In the genomic region with DNA sequence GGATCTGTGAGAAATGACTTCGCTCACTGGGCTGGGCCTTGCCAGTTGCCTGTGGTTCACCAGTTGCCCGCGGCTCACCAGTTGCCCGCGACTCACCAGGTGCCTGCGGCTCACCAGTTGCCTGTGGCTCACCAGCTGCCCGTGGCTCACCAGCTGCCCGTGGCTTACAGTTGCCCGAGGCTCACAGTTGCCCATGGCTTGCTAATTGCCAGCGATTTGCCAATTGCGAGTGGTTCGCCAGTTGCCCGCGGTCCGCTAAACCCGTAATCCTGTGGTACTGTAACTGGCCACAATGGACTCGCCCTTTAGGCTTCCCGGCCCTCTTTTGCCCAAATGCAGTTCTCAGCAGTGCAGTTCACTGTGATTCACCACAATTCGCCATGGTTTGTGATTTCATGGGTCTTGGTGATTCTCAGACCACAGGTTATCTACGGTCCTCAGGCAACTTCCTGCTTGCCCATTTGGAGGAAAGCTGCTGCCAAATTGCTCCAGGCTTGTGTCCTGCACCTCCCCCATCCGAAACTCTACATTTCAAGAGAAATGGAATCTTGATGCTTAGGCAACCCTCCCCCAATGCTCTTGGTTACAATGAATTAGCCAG, we compare ENCODE assay signal across 18 cellular contexts. TPM values are rescaled to one million over a fixed set of nuclear protein-coding genes. Genes with fewer than 3 reads are reported as not detected.
DNase-seq lines count a peak whose midpoint lies in the region; ATAC-seq and TF ChIP-seq lines count a peak whose summit lies in the region.
"Had no signal": no experiment of that assay in that cellular context is flagged by ENCODE, and none has a peak within 500 bp of the region (broad histone marks: within the 10 kb centered on the region; RNA-seq: fewer than 3 reads in every experiment).

No MANE protein-coding gene starts in this region.

- H3K27ac ChIP-seq in upper lobe of right lung: no peak overlapping the region
- H3K27ac ChIP-seq: dorsolateral prefrontal cortex, thyroid gland had no signal

- H3K36me3 Mint-ChIP-seq in activated T-helper 1 cell treated with anti-CD3 and anti-CD28 coated beads, Interleukin-12 subunit alpha, Interleukin-12 subunit beta, Interleukin-2, Interleukin-4 antibody, amounts not matched to agents 30 ng/mL and 10 ng/mL and 1 ng/mL, durations not matched to agents 14 hours and 24 hours and 36 hours (ENCODE audit: low read depth): no peaks in the 10 kb centered on the region
- H3K36me3 Mint-ChIP-seq: activated naive CD8-positive, alpha-beta T cell treated with anti-CD3 and anti-CD28 coated beads, Interleukin-2, amount 10 ng/mL, durations not matched to agents 7 days and 5 days; memory B cell; stimulated activated memory B cell treated with anti-CD40 and anti-IgM and Interleukin-4, amounts not matched to agents 10 μg/mL and 1 μg/mL and 100 μg/mL, for 72 hours had no signal

- no peaks in the 10 kb centered on the region for H3K36me3 ChIP-seq in upper lobe of right lung
- H3K36me3 ChIP-seq: thyroid gland had no signal

- in situ Hi-C loops in astrocyte of the cerebellum (cut with HindIII; ENCODE audit: low sequenced_read_pairs): no loop called here

- no peaks in the 10 kb centered on the region for H3K4me1 Mint-ChIP-seq in activated T-helper 1 cell treated with anti-CD3 and anti-CD28 coated beads, Interleukin-12 subunit alpha, Interleukin-12 subunit beta, Interleukin-2, Interleukin-4 antibody, amounts not matched to agents 30 ng/mL and 10 ng/mL and 1 ng/mL, durations not matched to agents 14 hours and 24 hours and 36 hours (ENCODE audit: low read depth)
- H3K4me1 Mint-ChIP-seq: activated naive CD8-positive, alpha-beta T cell treated with anti-CD3 and anti-CD28 coated beads, Interleukin-2, amount 10 ng/mL, durations not matched to agents 7 days and 5 days; memory B cell; stimulated activated memory B cell treated with anti-CD40 and anti-IgM and Interleukin-4, amounts not matched to agents 10 μg/mL and 1 μg/mL and 100 μg/mL, for 72 hours had no signal

- H3K9me3 ChIP-seq in upper lobe of right lung: no peaks in the 10 kb centered on the region
- H3K9me3 ChIP-seq: thyroid gland had no signal

- no peak overlapping the region for H3K27ac Mint-ChIP-seq in activated T-helper 1 cell treated with anti-CD3 and anti-CD28 coated beads, Interleukin-12 subunit alpha, Interleukin-12 subunit beta, Interleukin-2, Interleukin-4 antibody, amounts not matched to agents 30 ng/mL and 10 ng/mL and 1 ng/mL, durations not matched to agents 14 hours and 24 hours and 36 hours
- H3K27ac Mint-ChIP-seq: activated naive CD8-positive, alpha-beta T cell treated with anti-CD3 and anti-CD28 coated beads, Interleukin-2, amount 10 ng/mL, durations not matched to agents 7 days and 5 days; activated T-cell treated with anti-CD3 and anti-CD28 coated beads, Interleukin-2, amount 50 U/mL, for 72 hours; memory B cell; nephron progenitor cell; stimulated activated memory B cell treated with anti-CD40 and anti-IgM and Interleukin-4, amounts not matched to agents 10 μg/mL and 1 μg/mL and 100 μg/mL, for 72 hours had no signal

- H3K27me3 Mint-ChIP-seq in activated T-helper 1 cell treated with anti-CD3 and anti-CD28 coated beads, Interleukin-12 subunit alpha, Interleukin-12 subunit beta, Interleukin-2, Interleukin-4 antibody, amounts not matched to agents 30 ng/mL and 10 ng/mL and 1 ng/mL, durations not matched to agents 14 hours and 24 hours and 36 hours (ENCODE audit: insufficient read depth): peaks cover 3% of the 10 kb centered on the region

- ATAC-seq in upper lobe of right lung: no peak
- no peak for ATAC-seq in GM19397 (IDR thresholded peaks at IDR 0.05; ENCODE audit: unreplicated experiment)
- ATAC-seq: activated T-cell treated with anti-CD3 and anti-CD28 coated beads, Interleukin-2, amount 50 U/mL, for 72 hours; stimulated activated memory B cell treated with anti-CD40 and anti-IgM and Interleukin-4, amounts not matched to agents 10 μg/mL and 1 μg/mL and 100 μg/mL, for 72 hours had no signal

- H3K27me3 ChIP-seq in upper lobe of right lung: peaks cover 12% of the 10 kb centered on the region
- H3K27me3 ChIP-seq: thyroid gland had no signal

- no peak overlapping the region for H3K4me3 Mint-ChIP-seq in activated T-helper 1 cell treated with anti-CD3 and anti-CD28 coated beads, Interleukin-12 subunit alpha, Interleukin-12 subunit beta, Interleukin-2, Interleukin-4 antibody, amounts not matched to agents 30 ng/mL and 10 ng/mL and 1 ng/mL, durations not matched to agents 14 hours and 24 hours and 36 hours
- H3K4me3 Mint-ChIP-seq: activated naive CD8-positive, alpha-beta T cell treated with anti-CD3 and anti-CD28 coated beads, Interleukin-2, amount 10 ng/mL, durations not matched to agents 7 days and 5 days; activated T-cell treated with anti-CD3 and anti-CD28 coated beads, Interleukin-2, amount 50 U/mL, for 72 hours; memory B cell; nephron progenitor cell; stimulated activated memory B cell treated with anti-CD40 and anti-IgM and Interleukin-4, amounts not matched to agents 10 μg/mL and 1 μg/mL and 100 μg/mL, for 72 hours had no signal

- H3K9me3 Mint-ChIP-seq in activated T-helper 1 cell treated with anti-CD3 and anti-CD28 coated beads, Interleukin-12 subunit alpha, Interleukin-12 subunit beta, Interleukin-2, Interleukin-4 antibody, amounts not matched to agents 30 ng/mL and 10 ng/mL and 1 ng/mL, durations not matched to agents 14 hours and 24 hours and 36 hours: peaks cover 21% of the 10 kb centered on the region
- H3K9me3 Mint-ChIP-seq: memory B cell; stimulated activated memory B cell treated with anti-CD40 and anti-IgM and Interleukin-4, amounts not matched to agents 10 μg/mL and 1 μg/mL and 100 μg/mL, for 72 hours had no signal

- H3K4me3 ChIP-seq in GM12864 (ENCODE audit: low read depth, low read length): no peak overlapping the region
- H3K4me3 ChIP-seq in astrocyte of the cerebellum (ENCODE audit: low read depth, low read length): no peak overlapping the region
- no peak overlapping the region for H3K4me3 ChIP-seq in upper lobe of right lung
- H3K4me3 ChIP-seq: dorsolateral prefrontal cortex, thyroid gland had no signal

- TF ChIP-seq CTCF in GM12864 (IDR thresholded peaks at IDR 0.05; ENCODE audit: low read depth, low read length, missing control alignments) (no peak), astrocyte of the cerebellum (IDR thresholded peaks at IDR 0.05; ENCODE audit: low read depth, low read length, missing control alignments) (no peak), upper lobe of right lung (IDR thresholded peaks at IDR 0.05) (no peak)

- peak; percentile 0 for DNase-seq in GM12864 (ENCODE audit: low read depth)
- peak; percentile 64 for DNase-seq in MV-4-11 (lab: John Stamatoyannopoulos, UW)
- peak; percentile 85 for DNase-seq in astrocyte of the cerebellum (ENCODE audit: low read depth)
- peak; percentile 43 for DNase-seq in renal cortical epithelial cell (ENCODE audit: low read depth)
- DNase-seq in activated T-helper 1 cell treated with anti-CD3 and anti-CD28 coated beads, Interleukin-12 subunit alpha, Interleukin-12 subunit beta, Interleukin-2, Interleukin-4 antibody, amounts not matched to agents 30 ng/mL and 10 ng/mL and 1 ng/mL, durations not matched to agents 14 hours and 24 hours and 36 hours (ENCODE audit: low spot score): no peak
- no peak for DNase-seq in upper lobe of right lung
- DNase-seq: activated naive CD8-positive, alpha-beta T cell treated with anti-CD3 and anti-CD28 coated beads, Interleukin-2, amount 10 ng/mL, durations not matched to agents 7 days and 5 days; activated T-cell treated with anti-CD3 and anti-CD28 coated beads, Interleukin-2, amount 50 U/mL, for 72 hours; DMS 273 treated with DMSO at 0.1 percent for 48 hours; dorsolateral prefrontal cortex; glutamatergic neuron; NCI-H82; nephron progenitor cell; stimulated activated CD4-positive, alpha-beta T cell treated with anti-CD3 and anti-CD28 coated beads, Interleukin-12 subunit alpha, Interleukin-12 subunit beta, amount 100 ng/mL, for 4 hours; thyroid gland had no signal

- intact Hi-C loops in activated T-helper 1 cell treated with anti-CD3 and anti-CD28 coated beads, Interleukin-12 subunit alpha, Interleukin-12 subunit beta, Interleukin-2, Interleukin-4 antibody, amounts not matched to agents 30 ng/mL and 10 ng/mL and 1 ng/mL, durations not matched to agents 14 hours and 24 hours and 36 hours (cut with micrococcal nuclease): no loop called here
- intact Hi-C loops in upper lobe of right lung (cut with DNase I): no loop called here

- no peaks in the 10 kb centered on the region for H3K4me1 ChIP-seq in upper lobe of right lung
- H3K4me1 ChIP-seq: thyroid gland had no signal

RNA-seq across cellular contexts. Expression of a gene that starts 15.0 kb away (rescaled TPM):
- 0.69 and 14.3 TPM in 2 replicates for total RNA-seq in renal cortical epithelial cell
- not detected in 2 replicates for total RNA-seq in activated T-helper 1 cell treated with anti-CD3 and anti-CD28 coated beads, Interleukin-12 subunit alpha, Interleukin-12 subunit beta, Interleukin-2, Interleukin-4 antibody, amounts not matched to agents 30 ng/mL and 10 ng/mL and 1 ng/mL, durations not matched to agents 14 hours and 24 hours and 36 hours
- 15.6 TPM for total RNA-seq in upper lobe of right lung
- total RNA-seq: activated naive CD8-positive, alpha-beta T cell treated with anti-CD3 and anti-CD28 coated beads, Interleukin-2, amount 10 ng/mL, durations not matched to agents 7 days and 5 days; activated T-cell treated with anti-CD3 and anti-CD28 coated beads, Interleukin-2, amount 50 U/mL, for 72 hours had no signal

Comparison
In these comparisons a context has a peak if more than half of its experiments do, and no peak if none do; other contexts are left out.
1. DNase-seq: peak in GM12864 (single experiment), MV-4-11 (single experiment), astrocyte of the cerebellum (single experiment) and renal cortical epithelial cell (single experiment); none in activated T-helper 1 cell treated with anti-CD3 and anti-CD28 coated beads, Interleukin-12 subunit alpha, Interleukin-12 subunit beta, Interleukin-2, Interleukin-4 antibody, amounts not matched to agents 30 ng/mL and 10 ng/mL and 1 ng/mL, durations not matched to agents 14 hours and 24 hours and 36 hours (single experiment) and upper lobe of right lung (single experiment).